Comparison of ENCODE assay signal across 21 cellular contexts in genomic region chr9:109993250-109993978, GRCh38.
"Had no signal": no experiment of that assay in that cellular context is flagged by ENCODE, and none has a peak within 500 bp of the region (broad histone marks: within the 10 kb centered on the region; RNA-seq: fewer than 3 reads in every experiment).

No MANE protein-coding gene starts in this region.

- H3K9me3 ChIP-seq: esophagus squamous epithelium, mucosa of descending colon, right lobe of liver, testis had no signal

- H3K27ac ChIP-seq: epithelial cell of prostate, esophagus squamous epithelium, heart right ventricle, right lobe of liver, testis had no signal

- H3K27me3 ChIP-seq: esophagus squamous epithelium, heart right ventricle, right lobe of liver, testis had no signal

- FAIRE-seq: endometrium, urothelium cell line had no signal

- H3K36me3 ChIP-seq: esophagus squamous epithelium, heart right ventricle had no signal

- H3K4me3 ChIP-seq: esophagus squamous epithelium, heart right ventricle, mucosa of descending colon, right lobe of liver, testis had no signal

- DNase-seq: activated CD4-positive, alpha-beta T cell treated with anti-CD3 and anti-CD28 coated beads for 48 hours; activated CD4-positive, alpha-beta T cell treated with anti-CD3 and anti-CD28 coated beads, Interleukin-2, amount 50 U/mL, for 48 hours; activated CD8-positive, alpha-beta memory T cell treated with anti-CD3 and anti-CD28 coated beads for 24 hours; activated effector memory CD4-positive, alpha-beta T cell treated with Interleukin-2 at 50 U/mL for 16 hours; activated naive CD4-positive, alpha-beta T cell treated with Interleukin-2 at 50 U/mL for 16 hours; anterior cingulate cortex; dermis blood vessel endothelial cell; effector CD8-positive, alpha-beta T cell; esophagus squamous epithelium; foreskin melanocyte; heart right ventricle; islet precursor cell; left ventricle myocardium superior; mucosa of descending colon; right lobe of liver; stimulated activated CD4-positive, alpha-beta T cell treated with anti-CD3 and anti-CD28 coated beads, Interleukin-4, amount 100 ng/mL, for 1 hour; testis; trophoblast cell had no signal

- H3K4me1 ChIP-seq: esophagus squamous epithelium, testis had no signal
